Comparison of ENCODE assay signal across 13 cellular contexts in genomic region chr20:11178946-11179654, GRCh38.
DNase-seq lines count a peak whose midpoint lies in the region; ATAC-seq and TF ChIP-seq lines count a peak whose summit lies in the region.
"Had no signal": no experiment of that assay in that cellular context is flagged by ENCODE, and none has a peak within 500 bp of the region (broad histone marks: within the 10 kb centered on the region; RNA-seq: fewer than 3 reads in every experiment).

No MANE protein-coding gene starts in this region.

- no peaks in the 10 kb centered on the region for H3K79me2 ChIP-seq in GM23248 (ENCODE audit: insufficient read depth)

- no peaks in the 10 kb centered on the region for H3K27me3 ChIP-seq in GM23248 (replicated peaks; ENCODE audit: insufficient read depth)
- H3K27me3 ChIP-seq in esophagus squamous epithelium = no peaks in the 10 kb centered on the region
- no peaks in the 10 kb centered on the region for H3K27me3 ChIP-seq in psoas muscle (ENCODE audit: insufficient read depth in 3 of 3, low read length in 2 of 3)

- H3K36me3 ChIP-seq in GM23248 (ENCODE audit: low read depth) = no peaks in the 10 kb centered on the region
- no peaks in the 10 kb centered on the region for H3K36me3 ChIP-seq in esophagus squamous epithelium
- H3K36me3 ChIP-seq in psoas muscle (ENCODE audit: insufficient read depth in 1 of 2, low read depth in 1 of 2) = no peaks in the 10 kb centered on the region

- in situ Hi-C loops in GM23248 (cut with MboI) = no loop called here

- intact Hi-C loops in esophagus squamous epithelium (cut with DNase I) = no loop called here
- intact Hi-C loops in psoas muscle (cut with DNase I) = no loop called here

- ATAC-seq in psoas muscle (peak in 3 of 4 donors; percentile 57 to 69 (median 61)), GM18511 (IDR thresholded peaks at IDR 0.05; ENCODE audit: unreplicated experiment) (no peak)
- ATAC-seq: left colon had no signal

- no peaks in the 10 kb centered on the region for H3K9me2 ChIP-seq in GM23248 (ENCODE audit: insufficient read depth)

- CTCF ChIA-PET in RWPE1 (lab: Yijun Ruan, JAX) = interaction anchor here (0.5 to 1.1 kb wide), 5 partner anchors 17 to 1088 kb away, joined by 3 read pairs; no protein-coding TSS in a partner anchor

- H3K4me2 ChIP-seq in GM23248 (ENCODE audit: unreplicated experiment) = peak overlapping the region; percentile 27

- H3K4me3 ChIP-seq in GM23248 (no peak overlapping the region), esophagus squamous epithelium (no peak overlapping the region), psoas muscle (no peak overlapping the region)

- TF ChIP-seq CTCF in RWPE1 (conservative IDR thresholded peaks at IDR 0.05; ENCODE audit: low read depth) (no peak), esophagus squamous epithelium (IDR thresholded peaks at IDR 0.05) (peak in 3 of 6 experiments; percentile 12 to 62 (median 37)), psoas muscle (IDR thresholded peaks at IDR 0.05) (peak; percentile 12)

- peaks cover 3% of the 10 kb centered on the region; the same call in 1 of the 2 replicates for H3F3A ChIP-seq in GM23248 (ENCODE audit: insufficient read depth)

- 74 to 76% methylated on average over 3 of the region's 3 CpGs for WGBS in GM23248 (ENCODE audit: low coverage in 1 of 2, low lambda C conversion rate in 2 of 2, missing lambda C conversion rate in 2 of 2), 2 experiments
- 31 to 45% methylated on average over 3 of the region's 3 CpGs for WGBS in esophagus squamous epithelium, 2 donors
- 69 to 74% (median 72%) methylated on average over 3 of the region's 3 CpGs for WGBS in psoas muscle, 3 donors

- H2AFZ ChIP-seq in GM23248 = no peak overlapping the region

- no peak overlapping the region for H3K27ac ChIP-seq in GM23248
- H3K27ac ChIP-seq in RWPE1 = no peak overlapping the region
- H3K27ac ChIP-seq in esophagus squamous epithelium = peak overlapping the region in 3 of 4 donors; percentile 17 to 68 (median 58)
- H3K27ac ChIP-seq in psoas muscle = peak overlapping the region; percentile 37

- no peaks in the 10 kb centered on the region for H4K20me1 ChIP-seq in GM23248 (ENCODE audit: insufficient read depth)

- H3K9ac ChIP-seq in GM23248 = no peak overlapping the region

- peak; percentile 75 for DNase-seq in GM23248
- DNase-seq in RWPE1 (ENCODE audit: low spot score) = peak; percentile 92
- DNase-seq in esophagus squamous epithelium (lab: John Stamatoyannopoulos, UW) = no peak
- no peak for DNase-seq in psoas muscle
- no peak for DNase-seq in RPMI8226
- no peak for DNase-seq in NCI-H187 treated with DMSO at 0.1 percent for 48 hours (lab: John Stamatoyannopoulos, UW)
- no peak for DNase-seq in NCI-H1105 (lab: John Stamatoyannopoulos, UW)
- DNase-seq: erythroblast, KG1, left colon, NCI-H446 treated with DMSO at 0.1 percent for 48 hours, occipital lobe had no signal

- TF ChIP-seq POLR2A in esophagus squamous epithelium (IDR thresholded peaks at IDR 0.05) = no peak

- peaks cover 12% of the 10 kb centered on the region for H3K4me1 ChIP-seq in GM23248 (ENCODE audit: insufficient read depth)
- H3K4me1 ChIP-seq in esophagus squamous epithelium = peaks cover 0 to 14% (median 0%) of the 10 kb centered on the region in 3 donors
- H3K4me1 ChIP-seq in psoas muscle = peaks cover 8% of the 10 kb centered on the region

- POLR2A ChIA-PET in RWPE1 (lab: Yijun Ruan, JAX; ENCODE audit: low non-redundant PET) = no interaction called here

- no peaks in the 10 kb centered on the region for H3K9me3 ChIP-seq in GM23248 (ENCODE audit: low read depth)
- peaks cover 0 to 7% (median 0%) of the 10 kb centered on the region in 3 donors for H3K9me3 ChIP-seq in esophagus squamous epithelium
- H3K9me3 ChIP-seq in psoas muscle = peaks cover 3% of the 10 kb centered on the region

Comparison
In these comparisons a context has a peak if more than half of its experiments do, and no peak if none do; other contexts are left out.
1. DNase-seq: peak in GM23248 (single experiment) and RWPE1 (single experiment); none in esophagus squamous epithelium (single experiment), psoas muscle (0 of 2), RPMI8226 (single experiment), NCI-H187 treated with DMSO at 0.1 percent for 48 hours (single experiment) and NCI-H1105 (single experiment).
2. H3K27ac ChIP-seq: peak in esophagus squamous epithelium (3 of 4) and psoas muscle (single experiment); none in GM23248 (single experiment) and RWPE1 (single experiment).